ENCODE assay signal across 8 cellular contexts in genomic region chr14:95291859-95292542, GRCh38. TPM values are rescaled to one million over a fixed set of nuclear protein-coding genes. Genes with fewer than 3 reads are reported as not detected.
DNase-seq lines count a peak whose midpoint lies in the region; ATAC-seq and TF ChIP-seq lines count a peak whose summit lies in the region.

No MANE protein-coding gene starts in this region.

- H3K27ac ChIP-seq in SK-N-MC (peak overlapping the region; percentile 63; the same call in 1 of the 2 replicates), heart right ventricle (peak overlapping the region in 9 of 10 donors; percentile 42 to 84 (median 71)), substantia nigra (ENCODE audit: low read depth, low read length, poor library complexity, severe bottlenecking) (peak overlapping the region; percentile 77)
- H3K27ac ChIP-seq in CD4-positive, alpha-beta T cell (ENCODE audit: low read depth, low read length) = no peak overlapping the region

- TF ChIP-seq CTCF in heart right ventricle (IDR thresholded peaks at IDR 0.05) = no peak
- no peak for TF ChIP-seq CTCF in CD4-positive, alpha-beta T cell (IDR thresholded peaks at IDR 0.05)

- H3K9me3 ChIP-seq in SK-N-MC (ENCODE audit: low read depth, low read length) (no peaks in the 10 kb centered on the region), heart right ventricle (peaks cover 0 to 15% (median 0%) of the 10 kb centered on the region in 11 donors)
- H3K9me3 ChIP-seq in CD4-positive, alpha-beta T cell (ENCODE audit: control insufficient read depth, low read length) = no peaks in the 10 kb centered on the region

- peaks cover 61% of the 10 kb centered on the region for H3K27me3 Mint-ChIP-seq in CD4-positive, alpha-beta T cell

- H3K4me1 ChIP-seq in heart right ventricle = peaks cover 14 to 30% (median 19%) of the 10 kb centered on the region in 9 donors

- CTCF ChIA-PET in CD4-positive, alpha-beta T cell (lab: Charles Lee) = no interaction called here

- H3K36me3 Mint-ChIP-seq in CD4-positive, alpha-beta T cell (ENCODE audit: low read depth) = no peaks in the 10 kb centered on the region

- H3K4me3 Mint-ChIP-seq in CD4-positive, alpha-beta T cell = no peak overlapping the region

- POLR2A ChIA-PET in CD4-positive, alpha-beta T cell (lab: Charles Lee) = no interaction called here

- no peaks in the 10 kb centered on the region for H3K4me1 Mint-ChIP-seq in CD4-positive, alpha-beta T cell (ENCODE audit: low read depth)

- peak; percentile 49 to 82 (median 71) for ATAC-seq in heart right ventricle
- no peak for ATAC-seq in CD4-positive, alpha-beta T cell (ENCODE audit: poor library complexity)
- ATAC-seq in GM18867 (IDR thresholded peaks at IDR 0.05; ENCODE audit: unreplicated experiment) = no peak

- H3K9me3 Mint-ChIP-seq in CD4-positive, alpha-beta T cell = peaks cover 3% of the 10 kb centered on the region

- DNase-seq in NCI-H2107 (lab: John Stamatoyannopoulos, UW) (peak; percentile 33), NCI-H2107 treated with DMSO at 0.1 percent for 48 hours (lab: John Stamatoyannopoulos, UW; ENCODE audit: unreplicated experiment) (no peak), SK-N-MC (ENCODE audit: low read depth, low spot score) (no peak), heart right ventricle (peak; percentile 76 to 88), substantia nigra (lab: John Stamatoyannopoulos, UW) (peak in 21 of 49 donors; percentile 25 to 73 (median 51)), GF-D8 (lab: John Stamatoyannopoulos, UW) (no peak)
- DNase-seq in CD4-positive, alpha-beta T cell = no peak

- H3K36me3 ChIP-seq in SK-N-MC (ENCODE audit: insufficient read depth, low read length) (no peaks in the 10 kb centered on the region), heart right ventricle (no peaks in the 10 kb centered on the region)

- WGBS in heart right ventricle, 2 donors = 43 to 45% methylated on average over 6 of the region's 6 CpGs

- no peaks in the 10 kb centered on the region for H3K27me3 ChIP-seq in heart right ventricle
- H3K27me3 ChIP-seq in CD4-positive, alpha-beta T cell (ENCODE audit: control insufficient read depth, insufficient read depth, low read length) = peaks cover 5% of the 10 kb centered on the region

- no peak overlapping the region for H3K9ac ChIP-seq in SK-N-MC (ENCODE audit: insufficient read length)

- H3K27ac Mint-ChIP-seq in CD4-positive, alpha-beta T cell = no peak overlapping the region

- H3K4me3 ChIP-seq in SK-N-MC (no peak overlapping the region), heart right ventricle (no peak overlapping the region)

- intact Hi-C loops in heart right ventricle (cut with DNase I) = loop anchor here in 1 of 10 donors (10.0 kb wide), 1 partner anchor 57 kb away; no protein-coding TSS in a partner anchor
- intact Hi-C loops in CD4-positive, alpha-beta T cell (cut with DNase I, micrococcal nuclease) = no loop called here

RNA-seq across cellular contexts. Expression of gene CLMN, which starts 27.7 kb away (rescaled TPM):
- 10 to 100 TPM in 2 of 10 donors, 1 to 10 TPM in 8; 3.7 to 14.5 (median 5.9) TPM for total RNA-seq in heart right ventricle
- polyA plus RNA-seq in heart right ventricle = 1 to 10 TPM; 2.6 to 6.1 TPM
- under 1 TPM; 0.27 to 0.67 TPM for total RNA-seq in CD4-positive, alpha-beta T cell

Comparison
In these comparisons a context has a peak if more than half of its experiments do, and no peak if none do; other contexts are left out.
1. DNase-seq: peak in NCI-H2107 (single experiment) and heart right ventricle (2 of 2); none in NCI-H2107 treated with DMSO at 0.1 percent for 48 hours (single experiment), SK-N-MC (single experiment), CD4-positive, alpha-beta T cell (0 of 10) and GF-D8 (single experiment).
2. ATAC-seq: peak in heart right ventricle (8 of 8); none in CD4-positive, alpha-beta T cell (single experiment) and GM18867 (single experiment).